In the genomic region with DNA sequence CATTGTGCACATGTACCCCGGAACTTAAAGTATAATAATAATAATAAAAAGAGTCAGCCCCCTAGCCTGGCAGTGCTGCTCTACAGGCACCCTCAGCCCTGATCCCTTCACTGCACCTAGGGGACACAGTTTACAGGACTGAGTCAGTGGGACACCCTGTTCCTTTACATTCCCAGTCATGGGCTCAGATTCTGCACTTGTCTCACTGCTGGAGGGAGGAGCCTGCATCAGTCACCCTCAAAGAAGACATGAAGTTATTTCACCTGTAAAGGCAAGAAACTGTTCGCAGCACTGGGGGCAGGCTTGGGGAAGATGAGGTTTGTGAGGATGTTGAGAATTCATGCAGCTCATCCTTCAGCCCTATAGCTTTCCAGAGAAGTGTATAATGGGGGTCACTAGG, we compare ENCODE assay signal across 33 cellular contexts. TPM values are rescaled to one million over a fixed set of nuclear protein-coding genes. Genes with fewer than 3 reads are reported as not detected.
"Had no signal": no experiment of that assay in that cellular context is flagged by ENCODE, and none has a peak within 500 bp of the region (broad histone marks: within the 10 kb centered on the region; RNA-seq: fewer than 3 reads in every experiment).

No MANE protein-coding gene starts in this region.

- H3K9me3 Mint-ChIP-seq: activated CD4-positive, alpha-beta memory T cell treated with anti-CD3 and anti-CD28 coated beads, Interleukin-2, amount 10 ng/mL, durations not matched to agents 7 days and 5 days; activated CD4-positive, alpha-beta T cell treated with anti-CD3 and anti-CD28 coated beads, Interleukin-2, amount 10 ng/mL, durations not matched to agents 7 days and 5 days; activated T-cell treated with anti-CD3 and anti-CD28 coated beads, Interleukin-2, amount 50 U/mL, for 24 hours; activated T-cell treated with anti-CD3 and anti-CD28 coated beads, Interleukin-2, amount 50 U/mL, for 72 hours; central memory CD8-positive, alpha-beta T cell; dendritic cell treated with granulocyte-macrophage colony-stimulating factor and Interleukin-4, amounts not matched to agents 40 ng/mL and 50 ng/mL, for 4 days had no signal

- H3K36me3 ChIP-seq: brain microvascular endothelial cell, gastrocnemius medialis, heart left ventricle had no signal

- DNase-seq: activated CD4-positive, alpha-beta memory T cell treated with anti-CD3 and anti-CD28 coated beads, Interleukin-2, amount 10 ng/mL, durations not matched to agents 7 days and 5 days; activated CD4-positive, alpha-beta T cell treated with anti-CD3 and anti-CD28 coated beads for 1 hour; activated CD4-positive, alpha-beta T cell treated with anti-CD3 and anti-CD28 coated beads for 4 hours; activated CD4-positive, alpha-beta T cell treated with anti-CD3 and anti-CD28 coated beads, Interleukin-2, amount 10 ng/mL, durations not matched to agents 7 days and 5 days; activated CD4-positive, alpha-beta T cell treated with anti-CD3 and anti-CD28 coated beads, Interleukin-2, amount 50 U/mL, for 4 hours; activated CD8-positive, alpha-beta memory T cell treated with anti-CD3 and anti-CD28 coated beads, Interleukin-2, amount 50 U/mL, for 48 hours; activated gamma-delta T cell; activated naive CD4-positive, alpha-beta T cell; activated naive CD4-positive, alpha-beta T cell treated with anti-CD3 and anti-CD28 coated beads, Interleukin-2, amount 50 U/mL, for 16 hours; activated T-cell treated with anti-CD3 and anti-CD28 coated beads for 4 hours; activated T-cell treated with anti-CD3 and anti-CD28 coated beads, Interleukin-2, amount 50 U/mL, for 24 hours; activated T-cell treated with anti-CD3 and anti-CD28 coated beads, Interleukin-2, amount 50 U/mL, for 72 hours; amniotic stem cell; anterior cingulate cortex; brain microvascular endothelial cell; dorsolateral prefrontal cortex; effector memory CD4-positive, alpha-beta T cell; endodermal cell; foreskin keratinocyte; gastrocnemius medialis; glutamatergic neuron; heart left ventricle; T-helper 17 cell had no signal

- H3K27ac Mint-ChIP-seq: activated CD4-positive, alpha-beta memory T cell treated with anti-CD3 and anti-CD28 coated beads, Interleukin-2, amount 10 ng/mL, durations not matched to agents 7 days and 5 days; activated CD4-positive, alpha-beta T cell treated with anti-CD3 and anti-CD28 coated beads, Interleukin-2, amount 10 ng/mL, durations not matched to agents 7 days and 5 days; activated naive CD8-positive, alpha-beta T cell; activated T-cell treated with anti-CD3 and anti-CD28 coated beads, Interleukin-2, amount 50 U/mL, for 24 hours; activated T-cell treated with anti-CD3 and anti-CD28 coated beads, Interleukin-2, amount 50 U/mL, for 72 hours; dendritic cell treated with granulocyte-macrophage colony-stimulating factor and Interleukin-4, amounts not matched to agents 40 ng/mL and 50 ng/mL, for 4 days; endodermal cell; T-helper 17 cell had no signal

- H3K27ac ChIP-seq: brain microvascular endothelial cell, coronary artery, dorsolateral prefrontal cortex, foreskin keratinocyte, gastrocnemius medialis, heart left ventricle had no signal

- H3K4me1 ChIP-seq: foreskin keratinocyte, gastrocnemius medialis, heart left ventricle had no signal

- H3K4me1 Mint-ChIP-seq: activated CD4-positive, alpha-beta memory T cell treated with anti-CD3 and anti-CD28 coated beads, Interleukin-2, amount 10 ng/mL, durations not matched to agents 7 days and 5 days; activated CD4-positive, alpha-beta T cell treated with anti-CD3 and anti-CD28 coated beads, Interleukin-2, amount 10 ng/mL, durations not matched to agents 7 days and 5 days; central memory CD8-positive, alpha-beta T cell; endodermal cell had no signal

- H3K9me3 ChIP-seq: gastrocnemius medialis, heart left ventricle had no signal

- ATAC-seq: activated T-cell treated with anti-CD3 and anti-CD28 coated beads, Interleukin-2, amount 50 U/mL, for 72 hours; esophagus mucosa; foreskin keratinocyte; gastrocnemius medialis; heart left ventricle; T-helper 17 cell had no signal

- H3K4me3 ChIP-seq: coronary artery, dorsolateral prefrontal cortex, gastrocnemius medialis, heart left ventricle had no signal

- H3K4me3 Mint-ChIP-seq: activated CD4-positive, alpha-beta memory T cell treated with anti-CD3 and anti-CD28 coated beads, Interleukin-2, amount 10 ng/mL, durations not matched to agents 7 days and 5 days; activated CD4-positive, alpha-beta T cell treated with anti-CD3 and anti-CD28 coated beads, Interleukin-2, amount 10 ng/mL, durations not matched to agents 7 days and 5 days; activated naive CD8-positive, alpha-beta T cell; activated T-cell treated with anti-CD3 and anti-CD28 coated beads, Interleukin-2, amount 50 U/mL, for 24 hours; activated T-cell treated with anti-CD3 and anti-CD28 coated beads, Interleukin-2, amount 50 U/mL, for 72 hours; central memory CD8-positive, alpha-beta T cell; dendritic cell treated with granulocyte-macrophage colony-stimulating factor and Interleukin-4, amounts not matched to agents 40 ng/mL and 50 ng/mL, for 4 days; endodermal cell; T-helper 17 cell had no signal

- FAIRE-seq: astrocyte, bronchial epithelial cell had no signal

RNA-seq across cellular contexts. Expression of gene VPREB1, which starts 50.7 kb away (rescaled TPM):
- total RNA-seq: activated CD4-positive, alpha-beta memory T cell treated with anti-CD3 and anti-CD28 coated beads, Interleukin-2, amount 10 ng/mL, durations not matched to agents 7 days and 5 days; activated CD4-positive, alpha-beta T cell treated with anti-CD3 and anti-CD28 coated beads, Interleukin-2, amount 10 ng/mL, durations not matched to agents 7 days and 5 days; activated T-cell treated with anti-CD3 and anti-CD28 coated beads, Interleukin-2, amount 50 U/mL, for 72 hours; astrocyte; bronchial epithelial cell; cardiac septum; cerebellum; dorsolateral prefrontal cortex; endodermal cell; epithelial cell of proximal tubule; esophagus mucosa; foreskin keratinocyte; gastrocnemius medialis; heart left ventricle; T-helper 17 cell had no signal
- polyA plus RNA-seq: foreskin keratinocyte, heart left ventricle had no signal
